In genomic region chr18:72940509-72940908, GRCh38 we compare ENCODE assay signal across 26 cellular contexts.
DNase-seq lines count a peak whose midpoint lies in the region; ATAC-seq, FAIRE-seq and TF ChIP-seq lines count a peak whose summit lies in the region.
"Had no signal": no experiment of that assay in that cellular context is flagged by ENCODE, and none has a peak within 500 bp of the region (broad histone marks: within the 10 kb centered on the region; RNA-seq: fewer than 3 reads in every experiment).

No MANE protein-coding gene starts in this region.

- H3K27ac Mint-ChIP-seq in activated CD4-positive, alpha-beta T cell treated with anti-CD3 and anti-CD28 coated beads, Interleukin-2, amount 10 ng/mL, durations not matched to agents 24 days and 14 days: no peak overlapping the region
- H3K27ac Mint-ChIP-seq: CD14-positive monocyte; CD4-positive, alpha-beta memory T cell; CD4-positive, CD25-positive, alpha-beta regulatory T cell; CD8-positive, alpha-beta memory T cell had no signal

- CTCF ChIA-PET in A549 (lab: Yijun Ruan, JAX): no interaction called here

- POLR2A ChIA-PET in A549 (lab: Yijun Ruan, JAX): no interaction called here

- no peaks in the 10 kb centered on the region for H3K27me3 Mint-ChIP-seq in activated CD4-positive, alpha-beta T cell treated with anti-CD3 and anti-CD28 coated beads, Interleukin-2, amount 10 ng/mL, durations not matched to agents 24 days and 14 days
- H3K27me3 Mint-ChIP-seq: CD4-positive, alpha-beta memory T cell; CD4-positive, CD25-positive, alpha-beta regulatory T cell; CD8-positive, alpha-beta memory T cell had no signal

- intact Hi-C loops in activated CD4-positive, alpha-beta T cell treated with anti-CD3 and anti-CD28 coated beads, Interleukin-2, amount 10 ng/mL, durations not matched to agents 24 days and 14 days (cut with micrococcal nuclease): no loop called here

- no peak overlapping the region for H3K4me2 ChIP-seq in A549
- H3K4me2 ChIP-seq: BLaER1 had no signal

- TF ChIP-seq CTCF in A549 (IDR thresholded peaks at IDR 0.05) (no peak), VCaP (conservative IDR thresholded peaks at IDR 0.05) (no peak)

- TF ChIP-seq RAD21 in A549 (conservative IDR thresholded peaks at IDR 0.05 in 1 of 2, IDR thresholded peaks at IDR 0.05 in 1 of 2): no peak

- no peak for FAIRE-seq in A549 (lab: Jason Lieb, UNC)
- FAIRE-seq: GM12878, GM12892, GM18507 had no signal

- no peak for TF ChIP-seq EP300 in A549 (IDR thresholded peaks at IDR 0.05)

- H3K4me1 ChIP-seq in A549: no peaks in the 10 kb centered on the region
- H3K4me1 ChIP-seq: BE2C, BLaER1 had no signal

- H3K4me1 Mint-ChIP-seq in activated CD4-positive, alpha-beta T cell treated with anti-CD3 and anti-CD28 coated beads, Interleukin-2, amount 10 ng/mL, durations not matched to agents 24 days and 14 days: no peaks in the 10 kb centered on the region
- H3K4me1 Mint-ChIP-seq: CD14-positive monocyte; CD4-positive, alpha-beta memory T cell; CD4-positive, CD25-positive, alpha-beta regulatory T cell; CD8-positive, alpha-beta memory T cell had no signal

- no peaks in the 10 kb centered on the region for H3K9me3 ChIP-seq in A549
- H3K9me3 ChIP-seq: BE2C, BLaER1 had no signal

- no peak for TF ChIP-seq POLR2A in A549 (IDR thresholded peaks at IDR 0.05; ENCODE audit: low read length)

- H3K27ac ChIP-seq in A549: no peak overlapping the region
- 0 out of 2 replicates have a peak overlapping the region, but pooled peaks have one; percentile 4 for H3K27ac ChIP-seq in VCaP
- H3K27ac ChIP-seq: 22Rv1, BLaER1 had no signal

- no peaks in the 10 kb centered on the region for H3K9me3 Mint-ChIP-seq in activated CD4-positive, alpha-beta T cell treated with anti-CD3 and anti-CD28 coated beads, Interleukin-2, amount 10 ng/mL, durations not matched to agents 24 days and 14 days

- H3K36me3 Mint-ChIP-seq in activated CD4-positive, alpha-beta T cell treated with anti-CD3 and anti-CD28 coated beads, Interleukin-2, amount 10 ng/mL, durations not matched to agents 24 days and 14 days (ENCODE audit: low read depth): no peaks in the 10 kb centered on the region
- H3K36me3 Mint-ChIP-seq: CD14-positive monocyte; CD4-positive, alpha-beta memory T cell; CD4-positive, CD25-positive, alpha-beta regulatory T cell; CD8-positive, alpha-beta memory T cell had no signal

- ATAC-seq in A549 (no peak), HG03354 (IDR thresholded peaks at IDR 0.05; ENCODE audit: poor library complexity, severe bottlenecking, unreplicated experiment) (no peak), GM21737 (IDR thresholded peaks at IDR 0.05; ENCODE audit: unreplicated experiment) (no peak)
- ATAC-seq: GM12878 had no signal

- H3K4me3 Mint-ChIP-seq in activated CD4-positive, alpha-beta T cell treated with anti-CD3 and anti-CD28 coated beads, Interleukin-2, amount 10 ng/mL, durations not matched to agents 24 days and 14 days: no peak overlapping the region
- H3K4me3 Mint-ChIP-seq: CD14-positive monocyte; CD4-positive, alpha-beta memory T cell; CD4-positive, CD25-positive, alpha-beta regulatory T cell; CD8-positive, alpha-beta memory T cell had no signal

- DNase-seq in activated CD4-positive, alpha-beta T cell treated with anti-CD3 and anti-CD28 coated beads, Interleukin-2, amount 10 ng/mL, durations not matched to agents 24 days and 14 days: peak; percentile 10
- no peak for DNase-seq in activated CD4-positive, alpha-beta T cell treated with anti-CD3 and anti-CD28 coated beads, Interleukin-2, amount 50 U/mL, for 48 hours
- DNase-seq in A549 (ENCODE audit: low read depth in 1 of 2, low spot score in 1 of 2): no peak
- DNase-seq: ACHN; BE2C; C1 segment of cervical spinal cord; CD4-positive, alpha-beta memory T cell; CD4-positive, CD25-positive, alpha-beta regulatory T cell; CD8-positive, alpha-beta memory T cell; COR-L47; DMS 273 treated with DMSO at 0.1 percent for 48 hours; DMS153; DMS53; DMS79; DND-41; EL; GDM1 had no signal

- WGBS in A549 (ENCODE audit: missing lambda C conversion rate): 58% methylated on average over 3 of the region's 3 CpGs

- no peak overlapping the region for H3K4me3 ChIP-seq in A549
- H3K4me3 ChIP-seq: BLaER1, GM12878 had no signal

TF ChIP-seq in A549, 52 proteins besides CTCF, POLR2A, EP300 and RAD21:
- no peak for TF ChIP-seq JUN (IDR thresholded peaks at IDR 0.05)
- no peak for TF ChIP-seq USF2 (IDR thresholded peaks at IDR 0.05)
- no peak for TF ChIP-seq HOXA7 (CRISPR knock-in tag; IDR thresholded peaks at IDR 0.05)
- TF ChIP-seq CHD2 (IDR thresholded peaks at IDR 0.05; ENCODE audit: low read length, partially characterized antibody): no peak
- no peak for TF ChIP-seq NFE2L2 (conservative IDR thresholded peaks at IDR 0.05; ENCODE audit: low read length)
- peak; percentile 33 for TF ChIP-seq MAFK (IDR thresholded peaks at IDR 0.05; ENCODE audit: partially characterized antibody)
